8 cellular contexts compared by ENCODE assay signal in genomic region chr7:23261843-23262452, GRCh38. TPM values are rescaled to one million over a fixed set of nuclear protein-coding genes. Genes with fewer than 3 reads are reported as not detected.
DNase-seq lines count a peak whose midpoint lies in the region; ATAC-seq and TF ChIP-seq lines count a peak whose summit lies in the region.

No MANE protein-coding gene starts in this region.

- no peak overlapping the region for H3K27ac Mint-ChIP-seq in mesothelial cell of epicardium

- TF ChIP-seq CTCF in GM12875 (IDR thresholded peaks at IDR 0.05; ENCODE audit: borderline replicate concordance, insufficient read depth, low read depth, low read length) (peak; percentile 91), mesothelial cell of epicardium (IDR thresholded peaks at IDR 0.05; ENCODE audit: unreplicated experiment) (peak; percentile 74)

- peak; percentile 39 for DNase-seq in 8988T
- DNase-seq in NCI-H510A treated with DMSO at 0.1 percent for 48 hours (lab: John Stamatoyannopoulos, UW): peak; percentile 36
- peak; percentile 72 for DNase-seq in activated CD4-positive, alpha-beta T cell treated with anti-CD3 and anti-CD28 coated beads for 48 hours
- DNase-seq in ecto neural progenitor cell (ENCODE audit: low spot score): peak; percentile 64
- peak in 1 of 2 experiments; percentile 57 for DNase-seq in mesothelial cell of epicardium (ENCODE audit: low spot score in 2 of 2, unreplicated experiment in 2 of 2)
- DNase-seq in stimulated activated naive CD4-positive, alpha-beta T cell treated with Interleukin-2 at 50 U/mL for 16 hours (lab: John Stamatoyannopoulos, UW): peak; percentile 10

- H3K4me1 Mint-ChIP-seq in mesothelial cell of epicardium: no peaks in the 10 kb centered on the region

- H3K4me3 ChIP-seq in GM12875 (ENCODE audit: low read depth, low read length): no peak overlapping the region

- no peaks in the 10 kb centered on the region for H3K9me3 Mint-ChIP-seq in mesothelial cell of epicardium

- peaks cover 2% of the 10 kb centered on the region for H3K27me3 Mint-ChIP-seq in mesothelial cell of epicardium (ENCODE audit: low read depth)

- peak; percentile 73 for ATAC-seq in HG03097 (IDR thresholded peaks at IDR 0.05; ENCODE audit: low FRiP score, unreplicated experiment)

- no peak overlapping the region for H3K4me3 Mint-ChIP-seq in mesothelial cell of epicardium

- H3K36me3 Mint-ChIP-seq in mesothelial cell of epicardium: no peaks in the 10 kb centered on the region

RNA-seq across cellular contexts. Expression of gene GPNMB, which starts 15.4 kb away (rescaled TPM):
- 2.1 to 2.7 TPM (median 2.2 TPM) in 3 replicates for total RNA-seq in mesothelial cell of epicardium

RNA-seq across cellular contexts. Expression of gene MALSU1, which starts 37.2 kb away (rescaled TPM):
- 43.3 to 47.1 TPM (median 44.9 TPM) in 3 replicates for total RNA-seq in mesothelial cell of epicardium
